In genomic region chr6:10311546-10312405, GRCh38 we compare ENCODE assay signal across 2 cellular contexts.
A peak's percentile ranks its signal among the peaks of the same experiment; 100 is the strongest.
TF ChIP-seq lines count a peak whose summit lies in the region.

No MANE protein-coding gene starts in this region.

TF ChIP-seq in HEK293, 187 proteins besides CTCF, POLR2A, EP300 and RAD21:
- TF ChIP-seq ZNF121 (tag by site-specific recombination; IDR thresholded peaks at IDR 0.05) (peak; percentile 94), ZNF280D (tag by site-specific recombination; IDR thresholded peaks at IDR 0.05) (0 out of 2 replicates have a peak, but pooled peaks have one; percentile 23), INSM2 (tag by site-specific recombination; IDR thresholded peaks at IDR 0.05) (0 out of 2 replicates have a peak, but pooled peaks have one; percentile 23)

TF ChIP-seq in H1, 55 proteins besides CTCF, POLR2A, EP300 and RAD21:
- 0 out of 2 replicates have a peak, but pooled peaks have one; percentile 27 for TF ChIP-seq JUND (IDR thresholded peaks at IDR 0.05; ENCODE audit: low read length)
TF ChIP-seq in H1: peak in this region for 1; not testable (repeated sequence) for 54.
